24 cellular contexts compared by ENCODE assay signal in genomic region chr18:55306338-55306737, GRCh38.
A peak's percentile ranks its signal among the peaks of the same experiment; 100 is the strongest.
DNase-seq lines count a peak whose midpoint lies in the region; ATAC-seq and TF ChIP-seq lines count a peak whose summit lies in the region.
"Had no signal": no experiment of that assay in that cellular context is flagged by ENCODE, and none has a peak within 500 bp of the region (broad histone marks: within the 10 kb centered on the region; RNA-seq: fewer than 3 reads in every experiment).

No MANE protein-coding gene starts in this region.

- no peak for TF ChIP-seq CTCF in GM12865 (IDR thresholded peaks at IDR 0.05; ENCODE audit: insufficient read depth, low read depth, low read length, missing control alignments)
- TF ChIP-seq CTCF in GM23338 (conservative IDR thresholded peaks at IDR 0.05; ENCODE audit: low read depth in 2 of 2): no peak
- no peak for TF ChIP-seq CTCF in brain (conservative IDR thresholded peaks at IDR 0.05)
- TF ChIP-seq CTCF in smooth muscle cell (IDR thresholded peaks at IDR 0.05; ENCODE audit: borderline replicate concordance, insufficient read depth, poor library complexity, severe bottlenecking): no peak
- no peak for TF ChIP-seq CTCF in omental fat pad (IDR thresholded peaks at IDR 0.05)

- H3K79me2 ChIP-seq in GM23338 (replicated peaks; ENCODE audit: insufficient read depth) (peaks cover 45% of the 10 kb centered on the region), smooth muscle cell (ENCODE audit: low read depth) (peaks cover 86% of the 10 kb centered on the region)

- H3K4me2 ChIP-seq in GM23338 (no peak overlapping the region), smooth muscle cell (no peak overlapping the region)
- H3K4me2 ChIP-seq: PC-9 had no signal

- H4K20me1 ChIP-seq in GM23338 (replicated peaks; ENCODE audit: insufficient read depth) (no peaks in the 10 kb centered on the region), smooth muscle cell (ENCODE audit: low read depth) (peaks cover 92% of the 10 kb centered on the region)

- peak overlapping the region; percentile 23; the same call in 1 of the 2 replicates for H3K27ac Mint-ChIP-seq in GM23338
- H3K27ac Mint-ChIP-seq in brain: peak overlapping the region in 3 of 5 experiments; percentile 25 to 73 (median 30)
- H3K27ac Mint-ChIP-seq: CD4-positive, CD25-positive, alpha-beta regulatory T cell; T-helper 17 cell had no signal

- no peaks in the 10 kb centered on the region for H3K9me3 ChIP-seq in smooth muscle cell (replicated peaks; ENCODE audit: low read depth)
- H3K9me3 ChIP-seq: Caco-2 had no signal

- no peak overlapping the region for H3K9ac ChIP-seq in smooth muscle cell (ENCODE audit: low read depth)
- H3K9ac ChIP-seq: GM23248 had no signal

- WGBS in smooth muscle cell (ENCODE audit: low lambda C conversion rate): 71% methylated on average over 2 of the region's 2 CpGs

- H2AFZ ChIP-seq in GM23338 (no peak overlapping the region), smooth muscle cell (ENCODE audit: low read depth) (no peak overlapping the region)
- H2AFZ ChIP-seq: GM23248, PC-9 had no signal

- H3K9me3 Mint-ChIP-seq in GM23338 (no peaks in the 10 kb centered on the region), brain (no peaks in the 10 kb centered on the region)

- H3K4me1 ChIP-seq in GM23338 (ENCODE audit: insufficient read depth) (peaks cover 49% of the 10 kb centered on the region), smooth muscle cell (ENCODE audit: low read depth) (peaks cover 11% of the 10 kb centered on the region)
- H3K4me1 ChIP-seq: Caco-2 had no signal

- H3K9me2 ChIP-seq in GM23338 (ENCODE audit: insufficient read depth): no peaks in the 10 kb centered on the region

- ATAC-seq in GM23338 (no peak), omental fat pad (ENCODE audit: low FRiP score) (no peak), HG02970 (IDR thresholded peaks at IDR 0.05; ENCODE audit: low FRiP score, unreplicated experiment) (no peak), GM21576 (IDR thresholded peaks at IDR 0.05; ENCODE audit: unreplicated experiment) (no peak)
- ATAC-seq: T-helper 17 cell had no signal

- no peak overlapping the region for H3K4me3 Mint-ChIP-seq in GM23338
- H3K4me3 Mint-ChIP-seq in brain: peak overlapping the region in 2 of 5 experiments; percentile 55 to 70
- H3K4me3 Mint-ChIP-seq: CD4-positive, CD25-positive, alpha-beta regulatory T cell; T-helper 17 cell had no signal

- H3K27me3 ChIP-seq in GM23338 (ENCODE audit: insufficient read depth) (no peaks in the 10 kb centered on the region), smooth muscle cell (ENCODE audit: low read depth) (no peaks in the 10 kb centered on the region)

- H3K36me3 ChIP-seq in GM23338 (ENCODE audit: insufficient read depth) (no peaks in the 10 kb centered on the region), smooth muscle cell (ENCODE audit: low read depth) (no peaks in the 10 kb centered on the region)

- peaks cover 3% of the 10 kb centered on the region for H3K27me3 Mint-ChIP-seq in GM23338 (ENCODE audit: insufficient read depth, low read depth, poor library complexity)
- H3K27me3 Mint-ChIP-seq in brain: no peaks in the 10 kb centered on the region
- H3K27me3 Mint-ChIP-seq: CD4-positive, CD25-positive, alpha-beta regulatory T cell; T-helper 17 cell had no signal

- no peak overlapping the region for H3K27ac ChIP-seq in GM23338 (ENCODE audit: low read depth)
- H3K27ac ChIP-seq in smooth muscle cell (ENCODE audit: low read depth): peak overlapping the region; percentile 15
- H3K27ac ChIP-seq: GM23248, PC-9, RWPE1 had no signal

- peak overlapping the region; percentile 44 for H3K4me3 ChIP-seq in GM12865 (ENCODE audit: low read depth, low read length)
- no peak overlapping the region for H3K4me3 ChIP-seq in GM23338
- no peak overlapping the region for H3K4me3 ChIP-seq in smooth muscle cell
- H3K4me3 ChIP-seq: GM23248, PC-9 had no signal

- no peaks in the 10 kb centered on the region for H3K36me3 Mint-ChIP-seq in GM23338 (ENCODE audit: low read depth)
- H3K36me3 Mint-ChIP-seq in brain: no peaks in the 10 kb centered on the region
- H3K36me3 Mint-ChIP-seq: CD4-positive, CD25-positive, alpha-beta regulatory T cell had no signal

- peaks cover 2% of the 10 kb centered on the region; the same call in 1 of the 2 replicates for H3F3A ChIP-seq in GM23338 (replicated peaks; ENCODE audit: low read depth)
- peaks cover 11% of the 10 kb centered on the region for H3F3A ChIP-seq in smooth muscle cell (ENCODE audit: low read depth)

- DNase-seq in GM12865 (ENCODE audit: low read depth) (no peak), GM23338 (ENCODE audit: low spot score) (no peak), smooth muscle cell (lab: John Stamatoyannopoulos, UW; ENCODE audit: unreplicated experiment) (no peak), omental fat pad (ENCODE audit: low spot score) (no peak)
- DNase-seq: ACHN; AML-193; Caco-2; CD4-positive, CD25-positive, alpha-beta regulatory T cell; DMS153; GF-D8; GM23248; HCEC 1CT; IMR-90; Karpas-422; NCI-H1436 treated with DMSO at 0.1 percent for 48 hours; NCI-H2081; NCI-H82; PC-9; SIG-M5; T-helper 17 cell had no signal

- peaks cover 64% of the 10 kb centered on the region for H3K4me1 Mint-ChIP-seq in GM23338
- H3K4me1 Mint-ChIP-seq in brain: peaks cover 95% of the 10 kb centered on the region
- H3K4me1 Mint-ChIP-seq: CD4-positive, CD25-positive, alpha-beta regulatory T cell; T-helper 17 cell had no signal

TF ChIP-seq in GM23338, 12 proteins besides CTCF, POLR2A, EP300 and RAD21 (continues in another document):
- TF ChIP-seq NANOG (IDR thresholded peaks at IDR 0.05; ENCODE audit: borderline replicate concordance) (no peak), EZH2phosphoT487 (IDR thresholded peaks at IDR 0.05; ENCODE audit: unreplicated experiment) (no peak), REST (IDR thresholded peaks at IDR 0.05; ENCODE audit: unreplicated experiment) (no peak)
